In the genomic region with DNA sequence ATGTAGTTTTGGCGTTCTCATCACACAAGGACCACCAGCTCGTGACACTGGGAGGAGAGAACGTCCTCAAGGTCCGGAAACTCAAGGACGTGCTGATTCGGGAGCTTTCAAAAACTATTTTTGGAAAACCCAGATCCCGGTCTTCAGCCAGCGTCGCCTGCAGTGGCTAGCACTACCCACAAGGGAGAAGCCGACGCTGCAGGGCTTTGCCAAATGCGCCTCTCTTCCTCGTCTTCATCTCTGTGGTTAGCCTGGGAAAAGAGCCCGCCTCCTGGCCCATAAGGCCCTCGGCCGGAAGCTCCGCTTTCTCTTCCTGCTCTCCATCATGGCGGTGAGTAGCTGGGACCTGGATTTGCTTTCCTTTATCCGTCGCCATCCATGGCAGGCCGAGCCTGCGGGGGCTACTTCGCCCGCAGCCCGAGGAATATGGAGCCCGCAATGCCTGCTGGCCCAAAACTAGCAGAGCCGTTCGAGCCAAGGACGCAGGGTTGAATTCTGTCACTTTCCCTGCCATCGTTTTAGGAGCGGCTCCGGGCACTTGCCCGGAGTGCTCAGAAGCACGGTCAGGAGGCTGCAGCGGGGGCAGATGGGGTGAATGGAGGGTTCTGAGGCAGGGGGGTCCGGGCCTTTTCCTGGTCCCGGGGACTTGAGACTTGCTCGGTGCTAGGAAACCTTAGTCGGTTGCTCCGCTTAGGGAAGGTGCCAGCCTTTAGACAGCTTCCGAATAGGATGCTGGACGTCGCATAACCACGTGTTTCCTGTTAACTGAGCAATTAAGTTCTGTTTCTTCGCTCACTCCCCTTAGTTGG, we compare ENCODE assay signal across 1 cellular context.
A peak's percentile ranks its signal among the peaks of the same experiment; 100 is the strongest.
TF ChIP-seq lines count a peak whose summit lies in the region.

A gene (plus strand): TSS at position 308 of the 809 bp plus-strand sequence. CDS start 18 bp downstream, at position 326.

TF ChIP-seq in K562, 482 proteins besides CTCF, POLR2A, EP300 and RAD21 (continued from another document and continues in another):
- TF ChIP-seq, protein P1, sequence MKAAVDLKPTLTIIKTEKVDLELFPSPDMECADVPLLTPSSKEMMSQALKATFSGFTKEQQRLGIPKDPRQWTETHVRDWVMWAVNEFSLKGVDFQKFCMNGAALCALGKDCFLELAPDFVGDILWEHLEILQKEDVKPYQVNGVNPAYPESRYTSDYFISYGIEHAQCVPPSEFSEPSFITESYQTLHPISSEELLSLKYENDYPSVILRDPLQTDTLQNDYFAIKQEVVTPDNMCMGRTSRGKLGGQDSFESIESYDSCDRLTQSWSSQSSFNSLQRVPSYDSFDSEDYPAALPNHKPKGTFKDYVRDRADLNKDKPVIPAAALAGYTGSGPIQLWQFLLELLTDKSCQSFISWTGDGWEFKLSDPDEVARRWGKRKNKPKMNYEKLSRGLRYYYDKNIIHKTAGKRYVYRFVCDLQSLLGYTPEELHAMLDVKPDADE (conservative IDR thresholded peaks at IDR 0.05; ENCODE audit: control insufficient read depth, low read depth, low read length): peak; percentile 80
- TF ChIP-seq PHF20 (IDR thresholded peaks at IDR 0.05; ENCODE audit: partially characterized antibody) (peak; percentile 97), DNMT1 (IDR thresholded peaks at IDR 0.05) (peak; percentile 89), CHD1 (IDR thresholded peaks at IDR 0.05; ENCODE audit: low read length) (peak; percentile 100), NR2C1 (IDR thresholded peaks at IDR 0.05) (peak; percentile 72; the same call in 1 of the 2 replicates), NR2C1 (tag; IDR thresholded peaks at IDR 0.05) (peak; percentile 83), TCFL5 (CRISPR knock-in tag; conservative IDR thresholded peaks at IDR 0.05) (no peak), SNIP1 (IDR thresholded peaks at IDR 0.05; ENCODE audit: low read depth) (peak; percentile 92), SMAD4 (CRISPR knock-in tag; conservative IDR thresholded peaks at IDR 0.05) (peak; percentile 60; the same call in 1 of the 2 replicates), MTA1 (IDR thresholded peaks at IDR 0.05; ENCODE audit: borderline replicate concordance) (no peak), ZBTB17 (CRISPR knock-in tag; IDR thresholded peaks at IDR 0.05) (peak; percentile 76), SMAD1 (IDR thresholded peaks at IDR 0.05; ENCODE audit: low read depth, low read length, partially characterized antibody) (peak; percentile 92), ZNF24 (IDR thresholded peaks at IDR 0.05) (0 out of 2 replicates have a peak, but pooled peaks have one; percentile 27), HSF4 (CRISPR knock-in tag; IDR thresholded peaks at IDR 0.05; ENCODE audit: borderline replicate concordance) (no peak), MTA3 (IDR thresholded peaks at IDR 0.05; ENCODE audit: borderline replicate concordance) (peak; percentile 93), ESRRA (IDR thresholded peaks at IDR 0.05; ENCODE audit: borderline replicate concordance, low read depth) (peak; percentile 91), MEF2A (IDR thresholded peaks at IDR 0.05; ENCODE audit: control insufficient read depth, low read depth, low read length) (peak; percentile 87)
- TF ChIP-seq, protein P2, sequence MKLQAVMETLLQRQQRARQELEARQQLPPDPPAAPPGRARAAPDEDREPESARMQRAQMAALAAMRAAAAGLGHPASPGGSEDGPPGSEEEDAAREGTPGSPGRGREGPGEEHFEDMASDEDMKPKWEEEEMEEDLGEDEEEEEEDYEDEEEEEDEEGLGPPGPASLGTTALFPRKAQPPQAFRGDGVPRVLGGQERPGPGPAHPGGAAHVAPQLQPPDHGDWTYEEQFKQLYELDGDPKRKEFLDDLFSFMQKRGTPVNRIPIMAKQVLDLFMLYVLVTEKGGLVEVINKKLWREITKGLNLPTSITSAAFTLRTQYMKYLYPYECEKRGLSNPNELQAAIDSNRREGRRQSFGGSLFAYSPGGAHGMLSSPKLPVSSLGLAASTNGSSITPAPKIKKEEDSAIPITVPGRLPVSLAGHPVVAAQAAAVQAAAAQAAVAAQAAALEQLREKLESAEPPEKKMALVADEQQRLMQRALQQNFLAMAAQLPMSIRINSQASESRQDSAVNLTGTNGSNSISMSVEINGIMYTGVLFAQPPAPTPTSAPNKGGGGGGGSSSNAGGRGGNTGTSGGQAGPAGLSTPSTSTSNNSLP (IDR thresholded peaks at IDR 0.05; ENCODE audit: borderline replicate concordance, low read depth, low read length): peak; percentile 43; the same call in 1 of the 2 replicates
- TF ChIP-seq, protein P3, sequence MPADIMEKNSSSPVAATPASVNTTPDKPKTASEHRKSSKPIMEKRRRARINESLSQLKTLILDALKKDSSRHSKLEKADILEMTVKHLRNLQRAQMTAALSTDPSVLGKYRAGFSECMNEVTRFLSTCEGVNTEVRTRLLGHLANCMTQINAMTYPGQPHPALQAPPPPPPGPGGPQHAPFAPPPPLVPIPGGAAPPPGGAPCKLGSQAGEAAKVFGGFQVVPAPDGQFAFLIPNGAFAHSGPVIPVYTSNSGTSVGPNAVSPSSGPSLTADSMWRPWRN (IDR thresholded peaks at IDR 0.05; ENCODE audit: low read depth): no peak
- TF ChIP-seq, protein P4, sequence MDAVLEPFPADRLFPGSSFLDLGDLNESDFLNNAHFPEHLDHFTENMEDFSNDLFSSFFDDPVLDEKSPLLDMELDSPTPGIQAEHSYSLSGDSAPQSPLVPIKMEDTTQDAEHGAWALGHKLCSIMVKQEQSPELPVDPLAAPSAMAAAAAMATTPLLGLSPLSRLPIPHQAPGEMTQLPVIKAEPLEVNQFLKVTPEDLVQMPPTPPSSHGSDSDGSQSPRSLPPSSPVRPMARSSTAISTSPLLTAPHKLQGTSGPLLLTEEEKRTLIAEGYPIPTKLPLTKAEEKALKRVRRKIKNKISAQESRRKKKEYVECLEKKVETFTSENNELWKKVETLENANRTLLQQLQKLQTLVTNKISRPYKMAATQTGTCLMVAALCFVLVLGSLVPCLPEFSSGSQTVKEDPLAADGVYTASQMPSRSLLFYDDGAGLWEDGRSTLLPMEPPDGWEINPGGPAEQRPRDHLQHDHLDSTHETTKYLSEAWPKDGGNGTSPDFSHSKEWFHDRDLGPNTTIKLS (IDR thresholded peaks at IDR 0.05; ENCODE audit: borderline replicate concordance, low read depth): peak; percentile 83
- TF ChIP-seq, protein P5, sequence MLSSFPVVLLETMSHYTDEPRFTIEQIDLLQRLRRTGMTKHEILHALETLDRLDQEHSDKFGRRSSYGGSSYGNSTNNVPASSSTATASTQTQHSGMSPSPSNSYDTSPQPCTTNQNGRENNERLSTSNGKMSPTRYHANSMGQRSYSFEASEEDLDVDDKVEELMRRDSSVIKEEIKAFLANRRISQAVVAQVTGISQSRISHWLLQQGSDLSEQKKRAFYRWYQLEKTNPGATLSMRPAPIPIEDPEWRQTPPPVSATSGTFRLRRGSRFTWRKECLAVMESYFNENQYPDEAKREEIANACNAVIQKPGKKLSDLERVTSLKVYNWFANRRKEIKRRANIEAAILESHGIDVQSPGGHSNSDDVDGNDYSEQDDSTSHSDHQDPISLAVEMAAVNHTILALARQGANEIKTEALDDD (IDR thresholded peaks at IDR 0.05): no peak
- TF ChIP-seq, protein P6, sequence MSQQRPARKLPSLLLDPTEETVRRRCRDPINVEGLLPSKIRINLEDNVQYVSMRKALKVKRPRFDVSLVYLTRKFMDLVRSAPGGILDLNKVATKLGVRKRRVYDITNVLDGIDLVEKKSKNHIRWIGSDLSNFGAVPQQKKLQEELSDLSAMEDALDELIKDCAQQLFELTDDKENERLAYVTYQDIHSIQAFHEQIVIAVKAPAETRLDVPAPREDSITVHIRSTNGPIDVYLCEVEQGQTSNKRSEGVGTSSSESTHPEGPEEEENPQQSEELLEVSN (IDR thresholded peaks at IDR 0.05; ENCODE audit: borderline replicate concordance in 1 of 2, extremely low read depth in 1 of 2, insufficient read depth in 1 of 2, insufficient read length in 1 of 2, low read depth in 1 of 2, low read length in 1 of 2, poor library complexity in 1 of 2, severe bottlenecking in 1 of 2): peak in 1 of 2 experiments; percentile 31
- TF ChIP-seq, protein P7, sequence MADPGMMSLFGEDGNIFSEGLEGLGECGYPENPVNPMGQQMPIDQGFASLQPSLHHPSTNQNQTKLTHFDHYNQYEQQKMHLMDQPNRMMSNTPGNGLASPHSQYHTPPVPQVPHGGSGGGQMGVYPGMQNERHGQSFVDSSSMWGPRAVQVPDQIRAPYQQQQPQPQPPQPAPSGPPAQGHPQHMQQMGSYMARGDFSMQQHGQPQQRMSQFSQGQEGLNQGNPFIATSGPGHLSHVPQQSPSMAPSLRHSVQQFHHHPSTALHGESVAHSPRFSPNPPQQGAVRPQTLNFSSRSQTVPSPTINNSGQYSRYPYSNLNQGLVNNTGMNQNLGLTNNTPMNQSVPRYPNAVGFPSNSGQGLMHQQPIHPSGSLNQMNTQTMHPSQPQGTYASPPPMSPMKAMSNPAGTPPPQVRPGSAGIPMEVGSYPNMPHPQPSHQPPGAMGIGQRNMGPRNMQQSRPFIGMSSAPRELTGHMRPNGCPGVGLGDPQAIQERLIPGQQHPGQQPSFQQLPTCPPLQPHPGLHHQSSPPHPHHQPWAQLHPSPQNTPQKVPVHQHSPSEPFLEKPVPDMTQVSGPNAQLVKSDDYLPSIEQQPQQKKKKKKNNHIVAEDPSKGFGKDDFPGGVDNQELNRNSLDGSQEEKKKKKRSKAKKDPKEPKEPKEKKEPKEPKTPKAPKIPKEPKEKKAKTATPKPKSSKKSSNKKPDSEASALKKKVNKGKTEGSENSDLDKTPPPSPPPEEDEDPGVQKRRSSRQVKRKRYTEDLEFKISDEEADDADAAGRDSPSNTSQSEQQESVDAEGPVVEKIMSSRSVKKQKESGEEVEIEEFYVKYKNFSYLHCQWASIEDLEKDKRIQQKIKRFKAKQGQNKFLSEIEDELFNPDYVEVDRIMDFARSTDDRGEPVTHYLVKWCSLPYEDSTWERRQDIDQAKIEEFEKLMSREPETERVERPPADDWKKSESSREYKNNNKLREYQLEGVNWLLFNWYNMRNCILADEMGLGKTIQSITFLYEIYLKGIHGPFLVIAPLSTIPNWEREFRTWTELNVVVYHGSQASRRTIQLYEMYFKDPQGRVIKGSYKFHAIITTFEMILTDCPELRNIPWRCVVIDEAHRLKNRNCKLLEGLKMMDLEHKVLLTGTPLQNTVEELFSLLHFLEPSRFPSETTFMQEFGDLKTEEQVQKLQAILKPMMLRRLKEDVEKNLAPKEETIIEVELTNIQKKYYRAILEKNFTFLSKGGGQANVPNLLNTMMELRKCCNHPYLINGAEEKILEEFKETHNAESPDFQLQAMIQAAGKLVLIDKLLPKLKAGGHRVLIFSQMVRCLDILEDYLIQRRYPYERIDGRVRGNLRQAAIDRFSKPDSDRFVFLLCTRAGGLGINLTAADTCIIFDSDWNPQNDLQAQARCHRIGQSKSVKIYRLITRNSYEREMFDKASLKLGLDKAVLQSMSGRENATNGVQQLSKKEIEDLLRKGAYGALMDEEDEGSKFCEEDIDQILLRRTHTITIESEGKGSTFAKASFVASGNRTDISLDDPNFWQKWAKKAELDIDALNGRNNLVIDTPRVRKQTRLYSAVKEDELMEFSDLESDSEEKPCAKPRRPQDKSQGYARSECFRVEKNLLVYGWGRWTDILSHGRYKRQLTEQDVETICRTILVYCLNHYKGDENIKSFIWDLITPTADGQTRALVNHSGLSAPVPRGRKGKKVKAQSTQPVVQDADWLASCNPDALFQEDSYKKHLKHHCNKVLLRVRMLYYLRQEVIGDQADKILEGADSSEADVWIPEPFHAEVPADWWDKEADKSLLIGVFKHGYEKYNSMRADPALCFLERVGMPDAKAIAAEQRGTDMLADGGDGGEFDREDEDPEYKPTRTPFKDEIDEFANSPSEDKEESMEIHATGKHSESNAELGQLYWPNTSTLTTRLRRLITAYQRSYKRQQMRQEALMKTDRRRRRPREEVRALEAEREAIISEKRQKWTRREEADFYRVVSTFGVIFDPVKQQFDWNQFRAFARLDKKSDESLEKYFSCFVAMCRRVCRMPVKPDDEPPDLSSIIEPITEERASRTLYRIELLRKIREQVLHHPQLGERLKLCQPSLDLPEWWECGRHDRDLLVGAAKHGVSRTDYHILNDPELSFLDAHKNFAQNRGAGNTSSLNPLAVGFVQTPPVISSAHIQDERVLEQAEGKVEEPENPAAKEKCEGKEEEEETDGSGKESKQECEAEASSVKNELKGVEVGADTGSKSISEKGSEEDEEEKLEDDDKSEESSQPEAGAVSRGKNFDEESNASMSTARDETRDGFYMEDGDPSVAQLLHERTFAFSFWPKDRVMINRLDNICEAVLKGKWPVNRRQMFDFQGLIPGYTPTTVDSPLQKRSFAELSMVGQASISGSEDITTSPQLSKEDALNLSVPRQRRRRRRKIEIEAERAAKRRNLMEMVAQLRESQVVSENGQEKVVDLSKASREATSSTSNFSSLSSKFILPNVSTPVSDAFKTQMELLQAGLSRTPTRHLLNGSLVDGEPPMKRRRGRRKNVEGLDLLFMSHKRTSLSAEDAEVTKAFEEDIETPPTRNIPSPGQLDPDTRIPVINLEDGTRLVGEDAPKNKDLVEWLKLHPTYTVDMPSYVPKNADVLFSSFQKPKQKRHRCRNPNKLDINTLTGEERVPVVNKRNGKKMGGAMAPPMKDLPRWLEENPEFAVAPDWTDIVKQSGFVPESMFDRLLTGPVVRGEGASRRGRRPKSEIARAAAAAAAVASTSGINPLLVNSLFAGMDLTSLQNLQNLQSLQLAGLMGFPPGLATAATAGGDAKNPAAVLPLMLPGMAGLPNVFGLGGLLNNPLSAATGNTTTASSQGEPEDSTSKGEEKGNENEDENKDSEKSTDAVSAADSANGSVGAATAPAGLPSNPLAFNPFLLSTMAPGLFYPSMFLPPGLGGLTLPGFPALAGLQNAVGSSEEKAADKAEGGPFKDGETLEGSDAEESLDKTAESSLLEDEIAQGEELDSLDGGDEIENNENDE (IDR thresholded peaks at IDR 0.05; ENCODE audit: low read depth, low read length): no peak
